In the genomic region with DNA sequence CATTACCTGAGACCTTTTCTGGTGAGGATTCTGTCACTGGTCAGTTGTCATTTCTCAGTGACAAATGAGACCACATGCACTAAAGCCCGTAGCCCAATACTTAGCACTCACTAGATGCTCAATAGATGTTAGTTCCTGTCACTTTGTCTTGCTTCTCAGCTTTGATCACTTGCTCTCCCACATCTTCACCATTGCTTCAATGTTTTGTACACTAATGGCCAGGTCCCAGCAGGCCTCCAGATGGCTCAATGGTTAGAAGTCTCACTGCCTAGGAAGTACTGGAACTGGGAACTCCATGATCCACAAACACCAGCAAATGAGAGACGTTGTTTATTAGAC, we compare ENCODE assay signal across 18 cellular contexts.
DNase-seq lines count a peak whose midpoint lies in the region; ATAC-seq and TF ChIP-seq lines count a peak whose summit lies in the region.
"Had no signal": no experiment of that assay in that cellular context is flagged by ENCODE, and none has a peak within 500 bp of the region (broad histone marks: within the 10 kb centered on the region; RNA-seq: fewer than 3 reads in every experiment).

No MANE protein-coding gene starts in this region.

- H3K9me3 ChIP-seq in esophagus (ENCODE audit: control insufficient read depth in 2 of 2, insufficient read depth in 1 of 2, low read depth in 1 of 2, low read length in 1 of 2) (no peaks in the 10 kb centered on the region), mucosa of descending colon (no peaks in the 10 kb centered on the region)

- POLR2A ChIA-PET in activated B cell treated with CpG ODN at 0.5 μM for 24 hours (lab: Charles Lee) = no interaction called here

- TF ChIP-seq CTCF in activated B cell treated with CpG ODN at 0.5 μM for 24 hours (IDR thresholded peaks at IDR 0.05) (no peak), mucosa of descending colon (IDR thresholded peaks at IDR 0.05) (no peak)

- H3K36me3 ChIP-seq in esophagus (ENCODE audit: control insufficient read depth in 2 of 2, insufficient read depth in 2 of 2, low read length in 1 of 2) = no peaks in the 10 kb centered on the region
- no peaks in the 10 kb centered on the region for H3K36me3 ChIP-seq in mucosa of descending colon (ENCODE audit: low read depth)

- DNase-seq in activated T-cell treated with anti-CD3 and anti-CD28 coated beads, Interleukin-2, amount 50 U/mL, for 4 hours = no peak
- no peak for DNase-seq in activated T-cell treated with anti-CD3 and anti-CD28 coated beads, Interleukin-2, amount 50 U/mL, for 1 hour
- no peak for DNase-seq in activated B cell treated with CpG ODN at 0.5 μM for 24 hours
- no peak for DNase-seq in stimulated activated naive CD8-positive, alpha-beta T cell treated with anti-CD3 and anti-CD28 coated beads, Interleukin-15, amount 100 ng/mL, for 72 hours
- DNase-seq in hippocampal formation (lab: John Stamatoyannopoulos, UW) = no peak
- DNase-seq in mucosa of descending colon = no peak
- DNase-seq: activated naive CD8-positive, alpha-beta T cell treated with anti-CD3 and anti-CD28 coated beads, Interleukin-2, amount 10 ng/mL, durations not matched to agents 7 days and 5 days; DMS79; foreskin melanocyte; NCI-H1694 treated with DMSO at 0.1 percent for 48 hours; NCI-H748 treated with DMSO at 0.1 percent for 48 hours; nephron progenitor cell; SHP77; small intestine had no signal

- intact Hi-C loops in activated B cell treated with CpG ODN at 0.5 μM for 24 hours (cut with micrococcal nuclease) = no loop called here
- intact Hi-C loops in mucosa of descending colon (cut with DNase I, micrococcal nuclease) = no loop called here

- H3K36me3 Mint-ChIP-seq in activated T-cell treated with anti-CD3 and anti-CD28 coated beads, Interleukin-2, amount 50 U/mL, for 4 hours (ENCODE audit: insufficient read depth) = peaks cover 4% of the 10 kb centered on the region
- H3K36me3 Mint-ChIP-seq in activated B cell treated with CpG ODN at 0.5 μM for 24 hours (ENCODE audit: low read depth) = no peaks in the 10 kb centered on the region

- ATAC-seq in activated T-cell treated with anti-CD3 and anti-CD28 coated beads, Interleukin-2, amount 50 U/mL, for 4 hours = no peak
- ATAC-seq in activated B cell treated with CpG ODN at 0.5 μM for 24 hours (ENCODE audit: low read depth) (no peak), GM18517 (IDR thresholded peaks at IDR 0.05; ENCODE audit: unreplicated experiment) (no peak), mucosa of descending colon (no peak)
- ATAC-seq in stimulated activated naive CD8-positive, alpha-beta T cell treated with anti-CD3 and anti-CD28 coated beads, Interleukin-15, amount 100 ng/mL, for 72 hours = no peak
- ATAC-seq: WTC11 had no signal

- H3K4me3 Mint-ChIP-seq in activated T-cell treated with anti-CD3 and anti-CD28 coated beads, Interleukin-2, amount 50 U/mL, for 4 hours = peak overlapping the region; percentile 14
- no peak overlapping the region for H3K4me3 Mint-ChIP-seq in activated B cell treated with CpG ODN at 0.5 μM for 24 hours
- H3K4me3 Mint-ChIP-seq in stimulated activated naive CD8-positive, alpha-beta T cell treated with anti-CD3 and anti-CD28 coated beads, Interleukin-15, amount 100 ng/mL, for 72 hours = peak overlapping the region; percentile 30 to 70
- H3K4me3 Mint-ChIP-seq: IgD-negative memory B cell, nephron progenitor cell, WTC11 had no signal

- 60 to 61% methylated on average over 2 of the region's 2 CpGs for WGBS in esophagus, 2 donors

- H3K27me3 Mint-ChIP-seq in activated T-cell treated with anti-CD3 and anti-CD28 coated beads, Interleukin-2, amount 50 U/mL, for 4 hours (ENCODE audit: low read depth) = no peaks in the 10 kb centered on the region
- H3K27me3 Mint-ChIP-seq in activated B cell treated with CpG ODN at 0.5 μM for 24 hours = peaks cover 2% of the 10 kb centered on the region
- no peaks in the 10 kb centered on the region for H3K27me3 Mint-ChIP-seq in stimulated activated naive CD8-positive, alpha-beta T cell treated with anti-CD3 and anti-CD28 coated beads, Interleukin-15, amount 100 ng/mL, for 72 hours

- H3K4me1 Mint-ChIP-seq in activated T-cell treated with anti-CD3 and anti-CD28 coated beads, Interleukin-2, amount 50 U/mL, for 4 hours (ENCODE audit: low read depth) = peaks cover 65% of the 10 kb centered on the region
- H3K4me1 Mint-ChIP-seq in activated B cell treated with CpG ODN at 0.5 μM for 24 hours = peaks cover 29% of the 10 kb centered on the region
- peaks cover 83% of the 10 kb centered on the region for H3K4me1 Mint-ChIP-seq in stimulated activated naive CD8-positive, alpha-beta T cell treated with anti-CD3 and anti-CD28 coated beads, Interleukin-15, amount 100 ng/mL, for 72 hours

- H3K27ac ChIP-seq in esophagus (ENCODE audit: low read depth in 2 of 2, low read length in 1 of 2) = peak overlapping the region; percentile 86 to 93

- H3K4me3 ChIP-seq in esophagus (ENCODE audit: low read depth in 1 of 2, low read length in 2 of 2) = no peak overlapping the region
- no peak overlapping the region for H3K4me3 ChIP-seq in mucosa of descending colon

- CTCF ChIA-PET in activated B cell treated with CpG ODN at 0.5 μM for 24 hours (lab: Charles Lee) = no interaction called here

- no peaks in the 10 kb centered on the region for H3K27me3 ChIP-seq in esophagus (ENCODE audit: control insufficient read depth in 1 of 2, insufficient read depth in 2 of 2, low read length in 2 of 2)

- peak overlapping the region; percentile 4 for H3K27ac Mint-ChIP-seq in activated B cell treated with CpG ODN at 0.5 μM for 24 hours
- H3K27ac Mint-ChIP-seq in stimulated activated naive CD8-positive, alpha-beta T cell treated with anti-CD3 and anti-CD28 coated beads, Interleukin-15, amount 100 ng/mL, for 72 hours = peak overlapping the region; percentile 95 to 96
- H3K27ac Mint-ChIP-seq: IgD-negative memory B cell, nephron progenitor cell, WTC11 had no signal

- peaks cover 0 to 2% of the 10 kb centered on the region in 2 donors for H3K4me1 ChIP-seq in esophagus (ENCODE audit: control insufficient read depth in 2 of 2, insufficient read depth in 2 of 2, low read length in 1 of 2)
- H3K4me1 ChIP-seq in mucosa of descending colon (ENCODE audit: low read depth) = no peaks in the 10 kb centered on the region

- peaks cover 14% of the 10 kb centered on the region for H3K9me3 Mint-ChIP-seq in activated T-cell treated with anti-CD3 and anti-CD28 coated beads, Interleukin-2, amount 50 U/mL, for 4 hours
- H3K9me3 Mint-ChIP-seq in activated B cell treated with CpG ODN at 0.5 μM for 24 hours = peaks cover 4% of the 10 kb centered on the region
- peaks cover 25 to 28% of the 10 kb centered on the region in 2 donors for H3K9me3 Mint-ChIP-seq in stimulated activated naive CD8-positive, alpha-beta T cell treated with anti-CD3 and anti-CD28 coated beads, Interleukin-15, amount 100 ng/mL, for 72 hours
